In the genomic region with DNA sequence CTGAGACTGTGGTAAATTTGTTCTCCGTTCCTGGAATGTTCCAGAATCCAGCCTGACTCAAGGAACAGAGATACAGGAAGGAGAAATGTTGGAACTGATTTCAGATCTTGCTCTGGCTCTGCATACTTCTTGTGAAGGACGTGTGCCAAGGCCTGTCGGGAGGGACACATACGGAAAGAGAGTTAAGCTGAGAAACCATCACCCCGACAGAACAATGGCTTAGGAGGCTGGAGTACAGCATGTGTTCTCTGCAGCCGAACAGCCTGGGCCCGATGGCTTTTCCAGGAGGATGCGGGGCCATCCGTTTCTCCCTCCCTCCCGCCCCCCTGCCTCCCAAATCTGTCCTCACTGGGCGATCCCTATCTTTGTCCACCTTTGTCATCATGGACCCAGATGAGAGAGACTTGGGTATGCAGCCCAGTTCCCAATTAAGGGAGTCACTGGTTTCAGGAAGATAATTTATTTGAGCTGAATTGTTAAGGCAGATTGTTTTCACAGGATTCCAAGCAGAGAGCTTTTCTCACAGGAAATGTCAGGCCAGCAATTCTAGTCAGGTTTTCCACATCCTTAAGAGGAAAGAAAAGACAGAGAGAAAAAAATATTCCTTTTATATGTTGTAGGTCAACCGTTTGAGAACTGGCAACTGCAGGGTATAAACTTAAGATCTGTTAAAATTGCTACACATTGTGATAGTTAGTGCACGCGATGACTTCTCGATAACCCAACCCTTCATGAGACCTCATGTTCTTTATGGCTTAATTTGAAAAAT, we compare ENCODE assay signal across 16 cellular contexts. TPM values are rescaled to one million over a fixed set of nuclear protein-coding genes. Genes with fewer than 3 reads are reported as not detected.
DNase-seq lines count a peak whose midpoint lies in the region; TF ChIP-seq lines count a peak whose summit lies in the region.
"Had no signal": no experiment of that assay in that cellular context is flagged by ENCODE, and none has a peak within 500 bp of the region (broad histone marks: within the 10 kb centered on the region; RNA-seq: fewer than 3 reads in every experiment).

No MANE protein-coding gene starts in this region.

- no peak for TF ChIP-seq EP300 in sigmoid colon (IDR thresholded peaks at IDR 0.05)

- no peak for TF ChIP-seq POLR2A in sigmoid colon (IDR thresholded peaks at IDR 0.05)

- peak overlapping the region; percentile 72 for H3K27ac Mint-ChIP-seq in chondrocyte (ENCODE audit: unreplicated experiment)
- H3K27ac Mint-ChIP-seq: activated CD4-positive, alpha-beta memory T cell treated with anti-CD3 and anti-CD28 coated beads for 36 hours had no signal

- H3K36me3 Mint-ChIP-seq in chondrocyte (ENCODE audit: low read depth) = peaks cover 1% of the 10 kb centered on the region
- H3K36me3 Mint-ChIP-seq: activated CD4-positive, alpha-beta memory T cell treated with anti-CD3 and anti-CD28 coated beads for 36 hours had no signal

- peaks cover 2% of the 10 kb centered on the region for H3K27me3 Mint-ChIP-seq in chondrocyte (ENCODE audit: low read depth)
- H3K27me3 Mint-ChIP-seq: activated CD4-positive, alpha-beta memory T cell treated with anti-CD3 and anti-CD28 coated beads for 36 hours had no signal

- H3K9me3 Mint-ChIP-seq in chondrocyte (ENCODE audit: low read depth) = no peaks in the 10 kb centered on the region
- H3K9me3 Mint-ChIP-seq: activated CD4-positive, alpha-beta memory T cell treated with anti-CD3 and anti-CD28 coated beads for 36 hours had no signal

- intact Hi-C loops in sigmoid colon (cut with DNase I) = no loop called here

- TF ChIP-seq CTCF in chondrocyte (IDR thresholded peaks at IDR 0.05) (no peak), right atrium auricular region (IDR thresholded peaks at IDR 0.05) (no peak), sigmoid colon (IDR thresholded peaks at IDR 0.05) (no peak)

- DNase-seq in AG08395 (ENCODE audit: low spot score) (peak; percentile 20), chondrocyte (ENCODE audit: low spot score) (no peak), right atrium auricular region (ENCODE audit: low spot score) (no peak), sigmoid colon (no peak), amniotic stem cell (lab: John Stamatoyannopoulos, UW) (no peak), NOMO-1 treated with dmso at 0.1 percent for 144 hours (lab: John Stamatoyannopoulos, UW; ENCODE audit: unreplicated experiment) (no peak), globus pallidus (ENCODE audit: low spot score) (no peak), epidermal melanocyte (ENCODE audit: insufficient read length, low spot score) (no peak)
- DNase-seq: activated CD4-positive, alpha-beta memory T cell treated with anti-CD3 and anti-CD28 coated beads for 36 hours; activated gamma-delta T cell treated with Interleukin-2 at 50 U/mL for 16 hours; GOT3; NCI-H1105; pancreas; T1000 had no signal

- H3K4me1 ChIP-seq in right atrium auricular region = peaks cover 0 to 54% of the 10 kb centered on the region in 2 donors
- H3K4me1 ChIP-seq in sigmoid colon = peaks cover 0 to 52% (median 45%) of the 10 kb centered on the region in 4 donors
- H3K4me1 ChIP-seq: A549, pancreas had no signal

- peaks cover 46% of the 10 kb centered on the region for H3K4me1 Mint-ChIP-seq in chondrocyte (ENCODE audit: low read depth)

- H3K27ac ChIP-seq in right atrium auricular region (peak overlapping the region; percentile 71 to 79), sigmoid colon (peak overlapping the region; percentile 73 to 88 (median 80))
- H3K27ac ChIP-seq: A549 had no signal

- H3K9me3 ChIP-seq in right atrium auricular region = no peaks in the 10 kb centered on the region
- H3K9me3 ChIP-seq in sigmoid colon = no peaks in the 10 kb centered on the region
- H3K9me3 ChIP-seq: A549, pancreas had no signal

- H3K36me3 ChIP-seq in right atrium auricular region (no peaks in the 10 kb centered on the region), sigmoid colon (no peaks in the 10 kb centered on the region)
- H3K36me3 ChIP-seq: pancreas had no signal

- no peaks in the 10 kb centered on the region for H3K27me3 ChIP-seq in right atrium auricular region
- H3K27me3 ChIP-seq in sigmoid colon = no peaks in the 10 kb centered on the region
- H3K27me3 ChIP-seq: pancreas had no signal

- no peak overlapping the region for H3K4me3 Mint-ChIP-seq in chondrocyte (ENCODE audit: unreplicated experiment)
- H3K4me3 Mint-ChIP-seq: activated CD4-positive, alpha-beta memory T cell treated with anti-CD3 and anti-CD28 coated beads for 36 hours had no signal

- H3K4me3 ChIP-seq in right atrium auricular region (no peak overlapping the region), sigmoid colon (no peak overlapping the region)
- H3K4me3 ChIP-seq: A549, K562, pancreas had no signal

- 86 to 91% methylated on average over 15 of the region's 15 CpGs for WGBS in sigmoid colon, 2 donors

RNA-seq across cellular contexts. Expression of a gene that starts 45.3 kb away (rescaled TPM):
- total RNA-seq in chondrocyte (5.3 to 6.3 TPM (median 5.8 TPM) in 3 replicates), right atrium auricular region (1 to 10 TPM; 5.4 to 8.8 TPM), sigmoid colon (10 to 100 TPM in 2 of 4 donors, 1 to 10 TPM in 2; 9.4 to 26.3 (median 16.0) TPM)
- polyA plus RNA-seq in sigmoid colon = 1 to 10 TPM; 1.2 to 2.3 (median 1.8) TPM
